In the genomic region with DNA sequence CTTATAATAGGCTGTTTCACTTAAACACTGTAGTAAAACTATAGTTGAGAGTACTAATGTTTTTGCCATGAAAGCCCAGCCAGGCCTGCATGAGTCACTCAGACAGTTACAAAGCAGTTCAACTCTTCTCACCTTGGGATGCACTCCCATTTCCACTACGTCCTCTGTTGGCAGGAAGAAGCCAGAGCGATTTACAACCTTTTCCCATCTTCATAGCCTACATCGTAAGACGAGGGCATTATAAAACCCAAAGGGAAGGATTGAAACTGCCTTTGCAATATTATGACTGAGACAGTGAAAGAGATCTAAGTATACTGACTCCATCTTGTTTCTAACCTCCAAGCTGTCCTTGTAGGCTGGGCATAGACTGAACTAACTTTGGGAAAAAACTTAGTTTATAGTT, we compare ENCODE assay signal across 16 cellular contexts.
A peak's percentile ranks its signal among the peaks of the same experiment; 100 is the strongest.
DNase-seq lines count a peak whose midpoint lies in the region; ATAC-seq and TF ChIP-seq lines count a peak whose summit lies in the region.
"Had no signal": no experiment of that assay in that cellular context is flagged by ENCODE, and none has a peak within 500 bp of the region (broad histone marks: within the 10 kb centered on the region; RNA-seq: fewer than 3 reads in every experiment).

No MANE protein-coding gene starts in this region.

- peaks cover 17% of the 10 kb centered on the region for H3K4me1 ChIP-seq in BE2C
- H3K4me1 ChIP-seq in esophagus muscularis mucosa, result no peaks in the 10 kb centered on the region

- 75% methylated on average over 4 of the region's 4 CpGs for WGBS in esophagus muscularis mucosa

- TF ChIP-seq EP300 in esophagus muscularis mucosa (IDR thresholded peaks at IDR 0.05), result no peak

- intact Hi-C loops in esophagus muscularis mucosa (cut with DNase I), result no loop called here

- peak; percentile 40 for DNase-seq in BE2C
- DNase-seq in M059J (ENCODE audit: low read depth), result peak; percentile 92
- peak; percentile 54 for DNase-seq in brain microvascular endothelial cell
- peak; percentile 72 for DNase-seq in islet precursor cell
- DNase-seq in GM13976 (ENCODE audit: low spot score), result no peak
- no peak for DNase-seq in esophagus muscularis mucosa (ENCODE audit: extremely low spot score)
- DNase-seq in T-helper 9 cell, result no peak
- DNase-seq: activated CD4-positive, alpha-beta T cell treated with anti-CD3 and anti-CD28 coated beads, Interleukin-2, amount 10 ng/mL, durations not matched to agents 24 days and 14 days; DMS79 treated with DMSO at 0.1 percent for 48 hours; dorsolateral prefrontal cortex; KBM-7; NCI-H1436 treated with DMSO at 0.1 percent for 48 hours; NCI-H510A treated with DMSO at 0.1 percent for 48 hours; posterior cingulate gyrus had no signal

- peak overlapping the region; percentile 17 for H3K27ac ChIP-seq in brain microvascular endothelial cell
- H3K27ac ChIP-seq in esophagus muscularis mucosa (replicated peaks in 1 of 4), result no peak overlapping the region
- H3K27ac ChIP-seq: dorsolateral prefrontal cortex had no signal

- H3K4me3 ChIP-seq in BE2C (ENCODE audit: low read depth, low read length) (no peak overlapping the region), brain microvascular endothelial cell (ENCODE audit: low read depth, low read length) (no peak overlapping the region), esophagus muscularis mucosa (no peak overlapping the region)
- H3K4me3 ChIP-seq: dorsolateral prefrontal cortex, GM12878 had no signal

- H3K9me3 ChIP-seq in BE2C (no peaks in the 10 kb centered on the region; the same call in 1 of the 2 replicates), esophagus muscularis mucosa (no peaks in the 10 kb centered on the region)

- no peak for ATAC-seq in HG02798 (IDR thresholded peaks at IDR 0.05; ENCODE audit: poor library complexity, unreplicated experiment)
- ATAC-seq: GM12878 had no signal

- TF ChIP-seq CTCF in BE2C (IDR thresholded peaks at IDR 0.05; ENCODE audit: low read depth, low read length) (peak; percentile 16; the same call in 1 of the 2 replicates), brain microvascular endothelial cell (IDR thresholded peaks at IDR 0.05; ENCODE audit: low read depth, low read length, missing control alignments) (no peak), GM13976 (IDR thresholded peaks at IDR 0.05; ENCODE audit: borderline replicate concordance, control extremely low read depth, extremely low read depth, insufficient read depth, missing control alignments) (no peak), esophagus muscularis mucosa (IDR thresholded peaks at IDR 0.05) (no peak)

- H3K36me3 ChIP-seq in BE2C (no peaks in the 10 kb centered on the region), brain microvascular endothelial cell (replicated peaks) (no peaks in the 10 kb centered on the region), esophagus muscularis mucosa (no peaks in the 10 kb centered on the region)

- in situ Hi-C loops in brain microvascular endothelial cell (cut with HindIII; ENCODE audit: low pct_ligation_motif_present, low sequenced_read_pairs) (no loop called here), GM13976 (cut with MboI; ENCODE audit: low sequenced_read_pairs, unreplicated experiment) (no loop called here)

- H3K27me3 ChIP-seq in BE2C, result no peaks in the 10 kb centered on the region
- no peaks in the 10 kb centered on the region for H3K27me3 ChIP-seq in brain microvascular endothelial cell (replicated peaks)
- H3K27me3 ChIP-seq in esophagus muscularis mucosa, result no peaks in the 10 kb centered on the region
- H3K27me3 ChIP-seq: dorsolateral prefrontal cortex had no signal

- TF ChIP-seq POLR2A in esophagus muscularis mucosa (IDR thresholded peaks at IDR 0.05; ENCODE audit: low read depth), result no peak

Comparison
In these comparisons a context has a peak if more than half of its experiments do, and no peak if none do; other contexts are left out.
1. DNase-seq: peak in BE2C (single experiment), M059J (single experiment), brain microvascular endothelial cell (single experiment) and islet precursor cell (single experiment); none in GM13976 (single experiment), esophagus muscularis mucosa (single experiment) and T-helper 9 cell (single experiment).